In genomic region chr1:235892080-235892670, GRCh38 we compare ENCODE assay signal across 1 cellular context.
TF ChIP-seq lines count a peak whose summit lies in the region.

No MANE protein-coding gene starts in this region.

TF ChIP-seq in GM12878, 131 proteins besides CTCF, POLR2A, EP300 and RAD21 (continued from another document):
- TF ChIP-seq, protein P1, sequence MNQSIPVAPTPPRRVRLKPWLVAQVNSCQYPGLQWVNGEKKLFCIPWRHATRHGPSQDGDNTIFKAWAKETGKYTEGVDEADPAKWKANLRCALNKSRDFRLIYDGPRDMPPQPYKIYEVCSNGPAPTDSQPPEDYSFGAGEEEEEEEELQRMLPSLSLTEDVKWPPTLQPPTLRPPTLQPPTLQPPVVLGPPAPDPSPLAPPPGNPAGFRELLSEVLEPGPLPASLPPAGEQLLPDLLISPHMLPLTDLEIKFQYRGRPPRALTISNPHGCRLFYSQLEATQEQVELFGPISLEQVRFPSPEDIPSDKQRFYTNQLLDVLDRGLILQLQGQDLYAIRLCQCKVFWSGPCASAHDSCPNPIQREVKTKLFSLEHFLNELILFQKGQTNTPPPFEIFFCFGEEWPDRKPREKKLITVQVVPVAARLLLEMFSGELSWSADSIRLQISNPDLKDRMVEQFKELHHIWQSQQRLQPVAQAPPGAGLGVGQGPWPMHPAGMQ (IDR thresholded peaks at IDR 0.05; ENCODE audit: borderline replicate concordance) = no peak
- no peak for TF ChIP-seq ZNF274 (IDR thresholded peaks at IDR 0.05; ENCODE audit: insufficient read depth, insufficient read length)
- TF ChIP-seq SIX5 (IDR thresholded peaks at IDR 0.05; ENCODE audit: low read depth, low read length, severe bottlenecking) = no peak
- no peak for TF ChIP-seq PAX5 (IDR thresholded peaks at IDR 0.05; ENCODE audit: borderline replicate concordance, low read depth, low read length)
- TF ChIP-seq NFIC (IDR thresholded peaks at IDR 0.05; ENCODE audit: low read depth, low read length) = peak; percentile 53; the same call in 1 of the 2 replicates
- TF ChIP-seq PKNOX1 (IDR thresholded peaks at IDR 0.05) = no peak
- TF ChIP-seq ZNF24 (IDR thresholded peaks at IDR 0.05) = no peak
- no peak for TF ChIP-seq ATF7 (IDR thresholded peaks at IDR 0.05; ENCODE audit: low read depth)
- no peak for TF ChIP-seq RELB (IDR thresholded peaks at IDR 0.05; ENCODE audit: low read depth)
- TF ChIP-seq PAX8 (IDR thresholded peaks at IDR 0.05) = no peak
- TF ChIP-seq ZBED1 (IDR thresholded peaks at IDR 0.05; ENCODE audit: borderline replicate concordance) = no peak
- no peak for TF ChIP-seq GATAD2B (conservative IDR thresholded peaks at IDR 0.05; ENCODE audit: low read depth)
- no peak for TF ChIP-seq REST (IDR thresholded peaks at IDR 0.05; ENCODE audit: low read depth, low read length)
